22 cellular contexts compared by ENCODE assay signal in the genomic region with DNA sequence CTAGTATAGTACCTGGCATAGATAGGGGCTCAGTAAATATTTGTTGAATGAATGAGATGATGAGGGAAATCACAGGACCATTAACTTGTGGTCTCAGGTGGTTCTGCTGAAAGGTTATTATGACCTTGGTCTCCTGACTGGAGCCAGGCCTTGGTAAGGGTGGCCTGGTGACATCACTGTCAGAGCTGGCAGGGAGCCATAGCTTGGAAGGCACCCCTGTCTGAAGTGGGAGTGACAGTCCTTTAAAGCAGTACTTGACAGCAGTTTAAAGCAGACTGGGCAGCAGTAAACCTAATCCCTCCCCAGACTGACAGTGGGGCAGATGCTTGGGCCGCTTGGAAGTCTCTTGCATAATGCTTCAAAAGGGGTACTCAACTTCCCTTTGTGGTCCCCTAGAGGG. TPM values are rescaled to one million over a fixed set of nuclear protein-coding genes. Genes with fewer than 3 reads are reported as not detected.
A peak's percentile ranks its signal among the peaks of the same experiment; 100 is the strongest.
DNase-seq lines count a peak whose midpoint lies in the region; ATAC-seq and TF ChIP-seq lines count a peak whose summit lies in the region.
"Had no signal": no experiment of that assay in that cellular context is flagged by ENCODE, and none has a peak within 500 bp of the region (broad histone marks: within the 10 kb centered on the region; RNA-seq: fewer than 3 reads in every experiment).

No MANE protein-coding gene starts in this region.

- TF ChIP-seq POLR2A in testis (IDR thresholded peaks at IDR 0.05) = no peak

- peak; percentile 31 for DNase-seq in BE2C
- peak; percentile 27 for DNase-seq in DMS79 treated with DMSO at 0.1 percent for 48 hours (lab: John Stamatoyannopoulos, UW)
- DNase-seq in NCI-H524 treated with DMSO at 0.1 percent for 48 hours (lab: John Stamatoyannopoulos, UW) = peak; percentile 60
- DNase-seq in heart right ventricle = peak; percentile 47 to 52
- DNase-seq in testis = no peak
- no peak for DNase-seq in GM03348 (ENCODE audit: low spot score)
- no peak for DNase-seq in NAMALWA (ENCODE audit: low spot score)
- DNase-seq: activated CD4-positive, CD25-positive, alpha-beta regulatory T cell; activated CD8-positive, alpha-beta T cell treated with anti-CD3 and anti-CD28 coated beads, Interleukin-2, amount 10 ng/mL, durations not matched to agents 7 days and 5 days; activated T-cell treated with anti-CD3 and anti-CD28 coated beads, Interleukin-2, amount 50 U/mL, for 48 hours; CD8-positive, alpha-beta T cell; dermis blood vessel endothelial cell; foreskin melanocyte; KBM-7; kidney glomerular epithelial cell; nephron progenitor cell; SJCRH30; stimulated activated CD4-positive, alpha-beta T cell treated with anti-CD3 and anti-CD28 coated beads, Interleukin-2, amount 100 ng/mL, for 24 hours; stimulated activated naive CD8-positive, alpha-beta T cell treated with anti-CD3 and anti-CD28 coated beads, Interleukin-15, Interleukin-2, amounts not matched to agents 100 U/mL and 50 U/mL, for 24 hours; trophoblast cell had no signal

- H3K4me3 ChIP-seq in BE2C (ENCODE audit: low read depth, low read length) (no peak overlapping the region), heart right ventricle (no peak overlapping the region), testis (no peak overlapping the region)
- H3K4me3 ChIP-seq: SJCRH30 had no signal

- H3K9me3 ChIP-seq in BE2C = no peaks in the 10 kb centered on the region
- H3K9me3 ChIP-seq in heart right ventricle = no peaks in the 10 kb centered on the region
- H3K9me3 ChIP-seq in testis = no peaks in the 10 kb centered on the region
- H3K9me3 ChIP-seq: SJCRH30 had no signal

- H3K4me1 ChIP-seq in BE2C (peaks cover 10% of the 10 kb centered on the region), heart right ventricle (peaks cover 0 to 16% (median 5%) of the 10 kb centered on the region in 9 donors), testis (peaks cover 3% of the 10 kb centered on the region)

- H3K27ac ChIP-seq in heart right ventricle (no peak overlapping the region), testis (no peak overlapping the region)
- H3K27ac ChIP-seq: epithelial cell of prostate, SJCRH30 had no signal

- no peak for TF ChIP-seq CTCF in BE2C (IDR thresholded peaks at IDR 0.05; ENCODE audit: low read depth, low read length)
- no peak for TF ChIP-seq CTCF in heart right ventricle (IDR thresholded peaks at IDR 0.05)
- TF ChIP-seq CTCF in testis (IDR thresholded peaks at IDR 0.05) = no peak

- intact Hi-C loops in heart right ventricle (cut with DNase I) (loop anchor here in 9 of 10 donors (5.0 to 10.0 kb wide), 6 partner anchors 173 to 473 kb away; a partner anchor contains a TSS), testis (cut with DNase I; ENCODE audit: low total_unique reads) (no loop called here)

- WGBS in heart right ventricle, 2 donors = 52 to 58% methylated on average over 1 of the region's 1 CpG
- WGBS in testis, 2 donors = 63 to 71% methylated on average over 1 of the region's 1 CpG

- ATAC-seq in heart right ventricle = peak; percentile 51 to 85 (median 77)
- no peak for ATAC-seq in SK-N-SH treated with all-trans-retinoic acid at 6 μM for 48 hours
- ATAC-seq: activated CD8-positive, alpha-beta T cell treated with anti-CD3 and anti-CD28 coated beads, Interleukin-2, amount 10 ng/mL, durations not matched to agents 7 days and 5 days; CD8-positive, alpha-beta T cell; stimulated activated naive CD8-positive, alpha-beta T cell treated with anti-CD3 and anti-CD28 coated beads, Interleukin-15, Interleukin-2, amounts not matched to agents 100 U/mL and 50 U/mL, for 24 hours had no signal

- H3K36me3 ChIP-seq in BE2C (no peaks in the 10 kb centered on the region), heart right ventricle (peaks cover 0 to 41% (median 0%) of the 10 kb centered on the region in 9 donors), testis (ENCODE audit: low read depth, missing control alignments) (no peaks in the 10 kb centered on the region)

- H3K27me3 ChIP-seq in BE2C (no peaks in the 10 kb centered on the region), heart right ventricle (no peaks in the 10 kb centered on the region), testis (no peaks in the 10 kb centered on the region)
- H3K27me3 ChIP-seq: SJCRH30 had no signal

TF ChIP-seq in SK-N-SH treated with all-trans-retinoic acid at 6 μM for 48 hours, 23 proteins besides CTCF, POLR2A, EP300 and RAD21 (continues in another document):
- TF ChIP-seq, protein P1, sequence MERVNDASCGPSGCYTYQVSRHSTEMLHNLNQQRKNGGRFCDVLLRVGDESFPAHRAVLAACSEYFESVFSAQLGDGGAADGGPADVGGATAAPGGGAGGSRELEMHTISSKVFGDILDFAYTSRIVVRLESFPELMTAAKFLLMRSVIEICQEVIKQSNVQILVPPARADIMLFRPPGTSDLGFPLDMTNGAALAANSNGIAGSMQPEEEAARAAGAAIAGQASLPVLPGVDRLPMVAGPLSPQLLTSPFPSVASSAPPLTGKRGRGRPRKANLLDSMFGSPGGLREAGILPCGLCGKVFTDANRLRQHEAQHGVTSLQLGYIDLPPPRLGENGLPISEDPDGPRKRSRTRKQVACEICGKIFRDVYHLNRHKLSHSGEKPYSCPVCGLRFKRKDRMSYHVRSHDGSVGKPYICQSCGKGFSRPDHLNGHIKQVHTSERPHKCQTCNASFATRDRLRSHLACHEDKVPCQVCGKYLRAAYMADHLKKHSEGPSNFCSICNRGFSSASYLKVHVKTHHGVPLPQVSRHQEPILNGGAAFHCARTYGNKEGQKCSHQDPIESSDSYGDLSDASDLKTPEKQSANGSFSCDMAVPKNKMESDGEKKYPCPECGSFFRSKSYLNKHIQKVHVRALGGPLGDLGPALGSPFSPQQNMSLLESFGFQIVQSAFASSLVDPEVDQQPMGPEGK (CRISPR knock-in tag; IDR thresholded peaks at IDR 0.05; ENCODE audit: borderline replicate concordance) = no peak
- TF ChIP-seq ARNTL (CRISPR knock-in tag; IDR thresholded peaks at IDR 0.05; ENCODE audit: borderline replicate concordance, low read depth) (no peak), ESRRG (CRISPR knock-in tag; IDR thresholded peaks at IDR 0.05) (no peak), OSR1 (CRISPR knock-in tag; IDR thresholded peaks at IDR 0.05) (no peak), ZFP3 (CRISPR knock-in tag; IDR thresholded peaks at IDR 0.05) (no peak), RARB (CRISPR knock-in tag; IDR thresholded peaks at IDR 0.05) (no peak), ISL1 (CRISPR knock-in tag; IDR thresholded peaks at IDR 0.05) (no peak), CSDC2 (CRISPR knock-in tag; IDR thresholded peaks at IDR 0.05) (no peak), SNAI2 (CRISPR knock-in tag; IDR thresholded peaks at IDR 0.05) (no peak), TCF4 (CRISPR knock-in tag; IDR thresholded peaks at IDR 0.05; ENCODE audit: borderline replicate concordance) (no peak), ZNF565 (CRISPR knock-in tag; conservative IDR thresholded peaks at IDR 0.05; ENCODE audit: low read depth) (no peak)
- TF ChIP-seq, protein P2, sequence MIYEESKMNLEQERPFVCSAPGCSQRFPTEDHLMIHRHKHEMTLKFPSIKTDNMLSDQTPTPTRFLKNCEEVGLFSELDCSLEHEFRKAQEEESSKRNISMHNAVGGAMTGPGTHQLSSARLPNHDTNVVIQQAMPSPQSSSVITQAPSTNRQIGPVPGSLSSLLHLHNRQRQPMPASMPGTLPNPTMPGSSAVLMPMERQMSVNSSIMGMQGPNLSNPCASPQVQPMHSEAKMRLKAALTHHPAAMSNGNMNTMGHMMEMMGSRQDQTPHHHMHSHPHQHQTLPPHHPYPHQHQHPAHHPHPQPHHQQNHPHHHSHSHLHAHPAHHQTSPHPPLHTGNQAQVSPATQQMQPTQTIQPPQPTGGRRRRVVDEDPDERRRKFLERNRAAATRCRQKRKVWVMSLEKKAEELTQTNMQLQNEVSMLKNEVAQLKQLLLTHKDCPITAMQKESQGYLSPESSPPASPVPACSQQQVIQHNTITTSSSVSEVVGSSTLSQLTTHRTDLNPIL (CRISPR knock-in tag; IDR thresholded peaks at IDR 0.05; ENCODE audit: low read depth) = no peak
- TF ChIP-seq, protein P3, sequence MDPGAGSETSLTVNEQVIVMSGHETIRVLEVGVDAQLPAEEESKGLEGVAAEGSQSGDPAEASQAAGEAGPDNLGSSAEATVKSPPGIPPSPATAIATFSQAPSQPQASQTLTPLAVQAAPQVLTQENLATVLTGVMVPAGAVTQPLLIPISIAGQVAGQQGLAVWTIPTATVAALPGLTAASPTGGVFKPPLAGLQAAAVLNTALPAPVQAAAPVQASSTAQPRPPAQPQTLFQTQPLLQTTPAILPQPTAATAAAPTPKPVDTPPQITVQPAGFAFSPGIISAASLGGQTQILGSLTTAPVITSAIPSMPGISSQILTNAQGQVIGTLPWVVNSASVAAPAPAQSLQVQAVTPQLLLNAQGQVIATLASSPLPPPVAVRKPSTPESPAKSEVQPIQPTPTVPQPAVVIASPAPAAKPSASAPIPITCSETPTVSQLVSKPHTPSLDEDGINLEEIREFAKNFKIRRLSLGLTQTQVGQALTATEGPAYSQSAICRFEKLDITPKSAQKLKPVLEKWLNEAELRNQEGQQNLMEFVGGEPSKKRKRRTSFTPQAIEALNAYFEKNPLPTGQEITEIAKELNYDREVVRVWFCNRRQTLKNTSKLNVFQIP (CRISPR knock-in tag; IDR thresholded peaks at IDR 0.05; ENCODE audit: borderline replicate concordance, low read depth) = no peak

RNA-seq across cellular contexts. Expression of a gene that starts 13.4 kb away (rescaled TPM):
- polyA plus RNA-seq in BE2C (2012; ENCODE audit: insufficient read depth, insufficient read length, low read depth) = 47.0 TPM
- total RNA-seq in heart right ventricle = 10 to 100 TPM; 12.9 to 32.0 (median 24.6) TPM
- polyA plus RNA-seq in heart right ventricle = 10 to 100 TPM; 25.1 to 46.8 TPM
- 10 to 100 TPM; 70.9 to 87.6 TPM for total RNA-seq in testis
- 267 TPM for polyA plus RNA-seq in testis (ENCODE audit: insufficient read depth, low read depth, low replicate concordance)

RNA-seq across cellular contexts. Expression of a gene that starts 13.5 kb away (rescaled TPM):
- polyA plus RNA-seq in BE2C (2012; ENCODE audit: insufficient read depth, insufficient read length, low read depth) = 27.9 TPM
- total RNA-seq in heart right ventricle = 10 to 100 TPM; 13.8 to 23.0 (median 17.1) TPM
- 10 to 100 TPM; 13.1 to 27.9 TPM for polyA plus RNA-seq in heart right ventricle
- total RNA-seq in testis = 10 to 100 TPM; 50.3 to 53.5 TPM
- 93.1 TPM for polyA plus RNA-seq in testis (ENCODE audit: insufficient read depth, low read depth, low replicate concordance)

Comparison
In these comparisons a context has a peak if more than half of its experiments do, and no peak if none do; other contexts are left out.
1. DNase-seq: peak in BE2C (single experiment), DMS79 treated with DMSO at 0.1 percent for 48 hours (single experiment), NCI-H524 treated with DMSO at 0.1 percent for 48 hours (single experiment) and heart right ventricle (2 of 2); none in testis (single experiment), GM03348 (single experiment) and NAMALWA (single experiment).